Comparison of ENCODE assay signal across 1 cellular context in genomic region chrX:153968754-153969124, GRCh38.
TF ChIP-seq lines count a peak whose summit lies in the region.

No MANE protein-coding gene starts in this region.

TF ChIP-seq in HepG2, 621 proteins besides CTCF, POLR2A, EP300 and RAD21:
- TF ChIP-seq, protein P1, sequence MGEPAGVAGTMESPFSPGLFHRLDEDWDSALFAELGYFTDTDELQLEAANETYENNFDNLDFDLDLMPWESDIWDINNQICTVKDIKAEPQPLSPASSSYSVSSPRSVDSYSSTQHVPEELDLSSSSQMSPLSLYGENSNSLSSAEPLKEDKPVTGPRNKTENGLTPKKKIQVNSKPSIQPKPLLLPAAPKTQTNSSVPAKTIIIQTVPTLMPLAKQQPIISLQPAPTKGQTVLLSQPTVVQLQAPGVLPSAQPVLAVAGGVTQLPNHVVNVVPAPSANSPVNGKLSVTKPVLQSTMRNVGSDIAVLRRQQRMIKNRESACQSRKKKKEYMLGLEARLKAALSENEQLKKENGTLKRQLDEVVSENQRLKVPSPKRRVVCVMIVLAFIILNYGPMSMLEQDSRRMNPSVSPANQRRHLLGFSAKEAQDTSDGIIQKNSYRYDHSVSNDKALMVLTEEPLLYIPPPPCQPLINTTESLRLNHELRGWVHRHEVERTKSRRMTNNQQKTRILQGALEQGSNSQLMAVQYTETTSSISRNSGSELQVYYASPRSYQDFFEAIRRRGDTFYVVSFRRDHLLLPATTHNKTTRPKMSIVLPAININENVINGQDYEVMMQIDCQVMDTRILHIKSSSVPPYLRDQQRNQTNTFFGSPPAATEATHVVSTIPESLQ (CRISPR knock-in tag; conservative IDR thresholded peaks at IDR 0.05), result no peak
- TF ChIP-seq PCBP2 (optimal IDR thresholded peaks at IDR 0.05; ENCODE audit: low read depth, low read length, poor library complexity, severe bottlenecking) (no peak), NFRKB (IDR thresholded peaks at IDR 0.05) (no peak), SKIL (CRISPR knock-in tag; IDR thresholded peaks at IDR 0.05; ENCODE audit: borderline replicate concordance) (no peak), HMG20A (CRISPR knock-in tag; IDR thresholded peaks at IDR 0.05; ENCODE audit: borderline replicate concordance) (no peak), WIZ (CRISPR knock-in tag; IDR thresholded peaks at IDR 0.05) (no peak), ZNF446 (CRISPR knock-in tag; IDR thresholded peaks at IDR 0.05) (no peak), MXD1 (CRISPR knock-in tag; IDR thresholded peaks at IDR 0.05) (no peak), CBX1 (IDR thresholded peaks at IDR 0.05; ENCODE audit: low read depth) (no peak), ISL2 (CRISPR knock-in tag; IDR thresholded peaks at IDR 0.05) (no peak), XBP1 (CRISPR knock-in tag; IDR thresholded peaks at IDR 0.05) (no peak), AHR (CRISPR knock-in tag; IDR thresholded peaks at IDR 0.05) (no peak), MEF2D (CRISPR knock-in tag; IDR thresholded peaks at IDR 0.05) (no peak)
